2 cellular contexts compared by ENCODE assay signal in the genomic region with DNA sequence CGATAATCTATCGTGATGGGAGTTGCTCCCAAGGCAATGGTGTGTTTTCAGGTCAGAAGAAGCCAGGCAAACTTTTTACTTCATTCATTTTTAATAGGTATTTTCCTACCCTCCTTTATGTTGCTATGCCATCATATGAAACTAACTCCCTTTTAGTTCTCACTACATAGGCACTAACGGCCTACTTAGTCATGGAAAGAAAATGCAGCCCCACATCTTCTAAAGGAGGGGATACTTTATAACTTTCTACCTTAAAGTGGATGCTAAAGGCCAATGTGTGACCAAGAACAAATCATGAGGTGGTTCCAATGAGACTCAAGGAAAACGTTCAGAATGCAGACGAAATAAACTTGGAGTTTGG.
TF ChIP-seq lines count a peak whose summit lies in the region.

No MANE protein-coding gene starts in this region.

TF ChIP-seq in H1, 55 proteins besides CTCF, POLR2A, EP300 and RAD21 (continued from another document and continues in another):
- no peak for TF ChIP-seq RBBP5 (IDR thresholded peaks at IDR 0.05; ENCODE audit: borderline replicate concordance, low read depth, low read length)
- TF ChIP-seq SP2 (IDR thresholded peaks at IDR 0.05; ENCODE audit: low read length): no peak
- no peak for TF ChIP-seq EZH2 (IDR thresholded peaks at IDR 0.05; ENCODE audit: low read depth, low read length, severe bottlenecking)
- no peak for TF ChIP-seq SIN3A (conservative IDR thresholded peaks at IDR 0.05 in 1 of 2, IDR thresholded peaks at IDR 0.05 in 1 of 2; ENCODE audit: low read depth in 1 of 2, low read length in 2 of 2)
- TF ChIP-seq, protein P1, sequence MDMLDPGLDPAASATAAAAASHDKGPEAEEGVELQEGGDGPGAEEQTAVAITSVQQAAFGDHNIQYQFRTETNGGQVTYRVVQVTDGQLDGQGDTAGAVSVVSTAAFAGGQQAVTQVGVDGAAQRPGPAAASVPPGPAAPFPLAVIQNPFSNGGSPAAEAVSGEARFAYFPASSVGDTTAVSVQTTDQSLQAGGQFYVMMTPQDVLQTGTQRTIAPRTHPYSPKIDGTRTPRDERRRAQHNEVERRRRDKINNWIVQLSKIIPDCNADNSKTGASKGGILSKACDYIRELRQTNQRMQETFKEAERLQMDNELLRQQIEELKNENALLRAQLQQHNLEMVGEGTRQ (IDR thresholded peaks at IDR 0.05; ENCODE audit: low read length): no peak
- no peak for TF ChIP-seq POLR2AphosphoS5 (IDR thresholded peaks at IDR 0.05; ENCODE audit: low read depth, low read length)
- TF ChIP-seq, protein P2, sequence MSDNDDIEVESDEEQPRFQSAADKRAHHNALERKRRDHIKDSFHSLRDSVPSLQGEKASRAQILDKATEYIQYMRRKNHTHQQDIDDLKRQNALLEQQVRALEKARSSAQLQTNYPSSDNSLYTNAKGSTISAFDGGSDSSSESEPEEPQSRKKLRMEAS (IDR thresholded peaks at IDR 0.05): no peak
- TF ChIP-seq CBX8 (IDR thresholded peaks at IDR 0.05; ENCODE audit: borderline replicate concordance, low read depth, low read length): no peak
- no peak for TF ChIP-seq RFX5 (IDR thresholded peaks at IDR 0.05; ENCODE audit: borderline replicate concordance, low read depth, low read length)
- no peak for TF ChIP-seq PHF8 (conservative IDR thresholded peaks at IDR 0.05; ENCODE audit: low read depth, low read length)
- no peak for TF ChIP-seq FOSL1 (IDR thresholded peaks at IDR 0.05; ENCODE audit: insufficient read depth, low read depth, low read length)
- TF ChIP-seq RXRA (IDR thresholded peaks at IDR 0.05; ENCODE audit: insufficient read depth, low read depth, low read length): no peak
- TF ChIP-seq ZNF274 (IDR thresholded peaks at IDR 0.05; ENCODE audit: borderline replicate concordance, extremely low read depth, low read length): no peak
- TF ChIP-seq HDAC6 (IDR thresholded peaks at IDR 0.05; ENCODE audit: low read depth, low read length): no peak
- no peak for TF ChIP-seq JUN (IDR thresholded peaks at IDR 0.05; ENCODE audit: low read depth, low read length)
- TF ChIP-seq CHD1 (IDR thresholded peaks at IDR 0.05; ENCODE audit: low read depth, low read length): no peak
- TF ChIP-seq CTBP2 (IDR thresholded peaks at IDR 0.05; ENCODE audit: borderline replicate concordance, insufficient read depth, insufficient read length, low read length): no peak

TF ChIP-seq in GM12891, 5 proteins besides CTCF, POLR2A, EP300 and RAD21:
- no peak for TF ChIP-seq PAX5 (IDR thresholded peaks at IDR 0.05; ENCODE audit: insufficient read depth, low read length, severe bottlenecking)
- TF ChIP-seq TAF1 (IDR thresholded peaks at IDR 0.05; ENCODE audit: low read depth, low read length): no peak
TF ChIP-seq in GM12891: peak in this region for 0.
